29 cellular contexts compared by ENCODE assay signal in the genomic region with DNA sequence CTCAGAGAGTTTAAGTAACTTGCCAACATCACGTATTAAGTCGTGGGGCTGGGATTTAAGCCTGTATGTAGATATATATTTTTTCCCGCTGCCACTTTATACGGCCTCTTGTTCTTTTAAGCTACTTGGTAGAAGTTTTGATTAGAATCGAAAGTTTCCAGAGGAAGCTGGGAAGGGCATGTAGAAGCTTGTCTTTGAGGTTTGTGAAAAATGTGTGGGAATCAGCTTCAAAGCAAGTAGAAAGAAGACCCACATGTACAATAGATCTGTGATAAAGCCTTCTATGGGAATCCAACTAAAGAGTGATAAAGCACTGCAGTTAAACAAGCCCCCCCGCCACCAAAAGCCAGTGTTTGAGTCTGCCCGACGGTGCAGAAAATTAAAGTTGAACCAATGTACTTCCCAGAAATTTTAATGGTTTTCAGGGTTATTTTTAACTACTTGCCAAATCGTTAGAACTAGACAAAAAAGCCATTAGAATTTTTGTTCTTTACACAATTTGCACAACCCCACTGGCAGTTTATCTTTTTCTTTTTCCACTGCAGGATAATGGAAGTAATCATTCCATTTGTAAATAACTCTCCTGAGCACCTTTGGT. TPM values are rescaled to one million over a fixed set of nuclear protein-coding genes. Genes with fewer than 3 reads are reported as not detected.
DNase-seq lines count a peak whose midpoint lies in the region; ATAC-seq, FAIRE-seq and TF ChIP-seq lines count a peak whose summit lies in the region.
"Had no signal": no experiment of that assay in that cellular context is flagged by ENCODE, and none has a peak within 500 bp of the region (broad histone marks: within the 10 kb centered on the region; RNA-seq: fewer than 3 reads in every experiment).

No MANE protein-coding gene starts in this region.

- H3K4me3 ChIP-seq in BLaER1 treated with 17β-estradiol and CSF1 and Interleukin-3, amounts not matched to agents 10 nM and 100 nM: no peak overlapping the region
- no peak overlapping the region for H3K4me3 ChIP-seq in RWPE2 (ENCODE audit: severe bottlenecking)
- no peak overlapping the region for H3K4me3 ChIP-seq in bronchial epithelial cell (ENCODE audit: low read depth, low read length)
- no peak overlapping the region for H3K4me3 ChIP-seq in neural progenitor cell
- H3K4me3 ChIP-seq: GM12878, PC-9 had no signal

- no peaks in the 10 kb centered on the region for H3K36me3 Mint-ChIP-seq in neural progenitor cell
- H3K36me3 Mint-ChIP-seq: CD8-positive, alpha-beta T cell had no signal

- H3K27ac ChIP-seq in BLaER1 treated with 17β-estradiol and CSF1 and Interleukin-3, amounts not matched to agents 10 nM and 100 nM: no peak overlapping the region
- H3K27ac ChIP-seq in RWPE2 (ENCODE audit: poor library complexity, severe bottlenecking) (no peak overlapping the region), neural progenitor cell (no peak overlapping the region)
- H3K27ac ChIP-seq: C4-2B, PC-9 had no signal

- no peak for FAIRE-seq in bronchial epithelial cell (lab: Jason Lieb, UNC)
- FAIRE-seq: GM12878, GM19239, H1 had no signal

- H3K36me3 ChIP-seq in BLaER1 treated with 17β-estradiol and CSF1 and Interleukin-3, amounts not matched to agents 10 nM and 100 nM: no peaks in the 10 kb centered on the region
- H3K36me3 ChIP-seq in RWPE2 (ENCODE audit: low read depth) (no peaks in the 10 kb centered on the region), bronchial epithelial cell (ENCODE audit: control insufficient read depth, insufficient read depth, low read length) (no peaks in the 10 kb centered on the region), neural progenitor cell (no peaks in the 10 kb centered on the region)

- no peak overlapping the region for H3K4me3 Mint-ChIP-seq in neural progenitor cell
- H3K4me3 Mint-ChIP-seq: CD8-positive, alpha-beta T cell had no signal

- H3K9me3 Mint-ChIP-seq in neural progenitor cell: peaks cover 9% of the 10 kb centered on the region
- H3K9me3 Mint-ChIP-seq: CD8-positive, alpha-beta T cell had no signal

- no peaks in the 10 kb centered on the region for H3K27me3 ChIP-seq in BLaER1 treated with 17β-estradiol and CSF1 and Interleukin-3, amounts not matched to agents 10 nM and 100 nM
- H3K27me3 ChIP-seq in RWPE2 (ENCODE audit: insufficient read depth, poor library complexity, severe bottlenecking) (no peaks in the 10 kb centered on the region), bronchial epithelial cell (ENCODE audit: control insufficient read depth, insufficient read depth, low read length) (no peaks in the 10 kb centered on the region), neural progenitor cell (no peaks in the 10 kb centered on the region)

- H3K9ac ChIP-seq in BLaER1 treated with 17β-estradiol and CSF1 and Interleukin-3, amounts not matched to agents 10 nM and 100 nM: no peak overlapping the region
- no peak overlapping the region for H3K9ac ChIP-seq in neural progenitor cell

- peak overlapping the region in 7 of 11 experiments; percentile 2 to 48 (median 38); a peak in 11 of 22 replicates for H3K4me2 ChIP-seq in BLaER1 treated with 17β-estradiol and CSF1 and Interleukin-3, amounts not matched to agents 10 nM and 100 nM
- H3K4me2 ChIP-seq in neural progenitor cell: no peak overlapping the region
- H3K4me2 ChIP-seq: PC-9 had no signal

- H3K79me2 ChIP-seq in neural progenitor cell (ENCODE audit: low read depth): no peaks in the 10 kb centered on the region

- H2AFZ ChIP-seq in neural progenitor cell (replicated peaks): no peak overlapping the region
- H2AFZ ChIP-seq: PC-9 had no signal

- H3K4me1 Mint-ChIP-seq in neural progenitor cell: peaks cover 7% of the 10 kb centered on the region

- no peak for TF ChIP-seq CTCF in RWPE2 (IDR thresholded peaks at IDR 0.05; ENCODE audit: poor library complexity, severe bottlenecking)
- no peak for TF ChIP-seq CTCF in bronchial epithelial cell (IDR thresholded peaks at IDR 0.05; ENCODE audit: insufficient read depth, low read length, severe bottlenecking)
- no peak for TF ChIP-seq CTCF in neural progenitor cell (IDR thresholded peaks at IDR 0.05)

- peaks cover 2% of the 10 kb centered on the region for H3K27me3 Mint-ChIP-seq in neural progenitor cell (ENCODE audit: insufficient read depth, low read depth)

- H3K9me3 ChIP-seq in BLaER1 treated with 17β-estradiol and CSF1 and Interleukin-3, amounts not matched to agents 10 nM and 100 nM (replicated peaks in 1 of 11): peaks cover 0 to 12% (median 7%) of the 10 kb centered on the region in 11 experiments; a peak in 8 of 22 replicates
- H3K9me3 ChIP-seq in RWPE2 (ENCODE audit: severe bottlenecking) (no peaks in the 10 kb centered on the region), neural progenitor cell (ENCODE audit: low read depth) (no peaks in the 10 kb centered on the region)
- H3K9me3 ChIP-seq: Caco-2 had no signal

- no peaks in the 10 kb centered on the region for H4K20me1 ChIP-seq in BLaER1 treated with 17β-estradiol and CSF1 and Interleukin-3, amounts not matched to agents 10 nM and 100 nM
- H4K20me1 ChIP-seq in neural progenitor cell (ENCODE audit: low read depth): no peaks in the 10 kb centered on the region

- H3K27ac Mint-ChIP-seq in neural progenitor cell: no peak overlapping the region
- H3K27ac Mint-ChIP-seq: CD8-positive, alpha-beta T cell had no signal

- H3F3A ChIP-seq in neural progenitor cell (ENCODE audit: low read depth): no peaks in the 10 kb centered on the region

- peaks cover 0 to 58% (median 11%) of the 10 kb centered on the region in 10 experiments; a peak in 11 of 20 replicates for H3K4me1 ChIP-seq in BLaER1 treated with 17β-estradiol and CSF1 and Interleukin-3, amounts not matched to agents 10 nM and 100 nM
- H3K4me1 ChIP-seq in RWPE2 (ENCODE audit: insufficient read depth, poor library complexity, severe bottlenecking) (peaks cover 8% of the 10 kb centered on the region), neural progenitor cell (peaks cover 12% of the 10 kb centered on the region)
- H3K4me1 ChIP-seq: Caco-2 had no signal

- ATAC-seq in RWPE2 (ENCODE audit: low read depth) (peak; percentile 69; the same call in 2 of the 3 replicates), GM18519 (IDR thresholded peaks at IDR 0.05; ENCODE audit: low FRiP score, unreplicated experiment) (no peak)
- ATAC-seq: CD8-positive, alpha-beta T cell; GM12878 had no signal

- no peak for DNase-seq in RWPE2 (ENCODE audit: low spot score)
- peak; percentile 75 for DNase-seq in bronchial epithelial cell (ENCODE audit: low read depth)
- DNase-seq in neural progenitor cell (ENCODE audit: low spot score): peak; percentile 28
- DNase-seq in epidermal melanocyte (ENCODE audit: insufficient read length, low spot score): no peak
- DNase-seq in NCI-H1092 treated with DMSO at 0.1 percent for 48 hours (lab: John Stamatoyannopoulos, UW): no peak
- DNase-seq: CD8-positive, alpha-beta T cell; DMS79; EL; GDM1; HCEC 1CT; Karpas-422; NCI-H2029; NCI-H446 treated with DMSO at 0.1 percent for 48 hours; NCI-H526; NCI-H82; NK-92 treated with Interleukin-12 subunit alpha and Interleukin-12 subunit beta, amount 100 ng/mL, for 24 hours; PC-9; SHP77 had no signal

RNA-seq across cellular contexts. Expression of a gene that starts 25.5 kb away (rescaled TPM):
- not detected in 2 replicates for total RNA-seq in bronchial epithelial cell
- not detected in 2 replicates for total RNA-seq in neural progenitor cell (ENCODE audit: low replicate concordance)
- total RNA-seq: A673; CD8-positive, alpha-beta T cell; GM12878; HT-29; PC-9; RPMI7951; SK-MEL-5 had no signal

RNA-seq across cellular contexts. Expression of a gene that starts 38.7 kb away (rescaled TPM):
- total RNA-seq in bronchial epithelial cell: 0.26 and 0.51 TPM in 2 replicates
- 0.13 and 0.43 TPM in 2 replicates for total RNA-seq in neural progenitor cell (ENCODE audit: low replicate concordance)
- total RNA-seq: A673, H1, PC-9 had no signal

RNA-seq across cellular contexts. Expression of a gene that starts 48.9 kb away (rescaled TPM):
- total RNA-seq in bronchial epithelial cell (not detected in 2 replicates), neural progenitor cell (ENCODE audit: low replicate concordance) (not detected in 2 replicates)
- total RNA-seq: A673; Caco-2; CD8-positive, alpha-beta T cell; GM12878; H1; HT-29; PC-9; RPMI7951; SK-MEL-5 had no signal

Comparison
In these comparisons a context has a peak if more than half of its experiments do, and no peak if none do; other contexts are left out.
1. DNase-seq: peak in bronchial epithelial cell (single experiment) and neural progenitor cell (single experiment); none in RWPE2 (single experiment), epidermal melanocyte (single experiment) and NCI-H1092 treated with DMSO at 0.1 percent for 48 hours (single experiment).